ENCODE assay signal across 1 cellular context in the genomic region with DNA sequence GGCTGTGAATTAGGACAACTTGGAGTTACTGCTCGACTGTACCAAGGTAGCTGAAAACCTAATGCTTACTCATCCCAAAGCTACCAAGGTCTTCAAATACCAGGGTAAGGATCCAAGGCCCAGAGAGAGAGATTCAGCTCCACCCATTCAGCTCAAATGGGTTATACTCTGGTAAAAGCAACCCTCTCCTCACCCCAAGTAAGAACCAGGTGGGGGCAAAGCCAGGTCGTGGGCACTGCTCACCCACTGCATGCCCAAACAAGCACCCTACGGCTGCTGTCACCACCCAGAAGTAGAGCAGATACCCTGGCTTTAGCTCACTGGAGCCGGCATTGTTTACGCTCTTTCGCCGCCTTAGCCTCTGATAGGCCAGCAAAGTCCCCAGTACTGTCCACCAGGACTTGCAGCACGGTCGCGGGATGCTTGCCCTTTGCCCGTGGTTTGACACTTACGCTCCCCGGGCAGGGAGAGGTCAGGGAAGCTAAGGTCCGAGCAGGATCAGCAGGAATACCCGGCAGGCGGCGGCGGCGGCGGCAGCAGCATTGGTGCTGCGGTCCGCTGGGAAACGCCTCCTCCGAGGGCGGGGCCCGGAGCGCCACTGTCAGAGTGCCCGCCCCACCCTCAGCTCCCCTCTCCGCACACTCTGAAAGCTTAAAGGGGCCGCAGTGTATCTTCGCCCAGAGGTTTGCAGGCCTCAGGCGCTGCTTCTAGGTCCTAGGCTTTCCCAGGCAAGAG.
TF ChIP-seq lines count a peak whose summit lies in the region.

No MANE protein-coding gene starts in this region.

TF ChIP-seq in HepG2, 621 proteins besides CTCF, POLR2A, EP300 and RAD21 (continued from another document and continues in another):
- TF ChIP-seq, protein P1, sequence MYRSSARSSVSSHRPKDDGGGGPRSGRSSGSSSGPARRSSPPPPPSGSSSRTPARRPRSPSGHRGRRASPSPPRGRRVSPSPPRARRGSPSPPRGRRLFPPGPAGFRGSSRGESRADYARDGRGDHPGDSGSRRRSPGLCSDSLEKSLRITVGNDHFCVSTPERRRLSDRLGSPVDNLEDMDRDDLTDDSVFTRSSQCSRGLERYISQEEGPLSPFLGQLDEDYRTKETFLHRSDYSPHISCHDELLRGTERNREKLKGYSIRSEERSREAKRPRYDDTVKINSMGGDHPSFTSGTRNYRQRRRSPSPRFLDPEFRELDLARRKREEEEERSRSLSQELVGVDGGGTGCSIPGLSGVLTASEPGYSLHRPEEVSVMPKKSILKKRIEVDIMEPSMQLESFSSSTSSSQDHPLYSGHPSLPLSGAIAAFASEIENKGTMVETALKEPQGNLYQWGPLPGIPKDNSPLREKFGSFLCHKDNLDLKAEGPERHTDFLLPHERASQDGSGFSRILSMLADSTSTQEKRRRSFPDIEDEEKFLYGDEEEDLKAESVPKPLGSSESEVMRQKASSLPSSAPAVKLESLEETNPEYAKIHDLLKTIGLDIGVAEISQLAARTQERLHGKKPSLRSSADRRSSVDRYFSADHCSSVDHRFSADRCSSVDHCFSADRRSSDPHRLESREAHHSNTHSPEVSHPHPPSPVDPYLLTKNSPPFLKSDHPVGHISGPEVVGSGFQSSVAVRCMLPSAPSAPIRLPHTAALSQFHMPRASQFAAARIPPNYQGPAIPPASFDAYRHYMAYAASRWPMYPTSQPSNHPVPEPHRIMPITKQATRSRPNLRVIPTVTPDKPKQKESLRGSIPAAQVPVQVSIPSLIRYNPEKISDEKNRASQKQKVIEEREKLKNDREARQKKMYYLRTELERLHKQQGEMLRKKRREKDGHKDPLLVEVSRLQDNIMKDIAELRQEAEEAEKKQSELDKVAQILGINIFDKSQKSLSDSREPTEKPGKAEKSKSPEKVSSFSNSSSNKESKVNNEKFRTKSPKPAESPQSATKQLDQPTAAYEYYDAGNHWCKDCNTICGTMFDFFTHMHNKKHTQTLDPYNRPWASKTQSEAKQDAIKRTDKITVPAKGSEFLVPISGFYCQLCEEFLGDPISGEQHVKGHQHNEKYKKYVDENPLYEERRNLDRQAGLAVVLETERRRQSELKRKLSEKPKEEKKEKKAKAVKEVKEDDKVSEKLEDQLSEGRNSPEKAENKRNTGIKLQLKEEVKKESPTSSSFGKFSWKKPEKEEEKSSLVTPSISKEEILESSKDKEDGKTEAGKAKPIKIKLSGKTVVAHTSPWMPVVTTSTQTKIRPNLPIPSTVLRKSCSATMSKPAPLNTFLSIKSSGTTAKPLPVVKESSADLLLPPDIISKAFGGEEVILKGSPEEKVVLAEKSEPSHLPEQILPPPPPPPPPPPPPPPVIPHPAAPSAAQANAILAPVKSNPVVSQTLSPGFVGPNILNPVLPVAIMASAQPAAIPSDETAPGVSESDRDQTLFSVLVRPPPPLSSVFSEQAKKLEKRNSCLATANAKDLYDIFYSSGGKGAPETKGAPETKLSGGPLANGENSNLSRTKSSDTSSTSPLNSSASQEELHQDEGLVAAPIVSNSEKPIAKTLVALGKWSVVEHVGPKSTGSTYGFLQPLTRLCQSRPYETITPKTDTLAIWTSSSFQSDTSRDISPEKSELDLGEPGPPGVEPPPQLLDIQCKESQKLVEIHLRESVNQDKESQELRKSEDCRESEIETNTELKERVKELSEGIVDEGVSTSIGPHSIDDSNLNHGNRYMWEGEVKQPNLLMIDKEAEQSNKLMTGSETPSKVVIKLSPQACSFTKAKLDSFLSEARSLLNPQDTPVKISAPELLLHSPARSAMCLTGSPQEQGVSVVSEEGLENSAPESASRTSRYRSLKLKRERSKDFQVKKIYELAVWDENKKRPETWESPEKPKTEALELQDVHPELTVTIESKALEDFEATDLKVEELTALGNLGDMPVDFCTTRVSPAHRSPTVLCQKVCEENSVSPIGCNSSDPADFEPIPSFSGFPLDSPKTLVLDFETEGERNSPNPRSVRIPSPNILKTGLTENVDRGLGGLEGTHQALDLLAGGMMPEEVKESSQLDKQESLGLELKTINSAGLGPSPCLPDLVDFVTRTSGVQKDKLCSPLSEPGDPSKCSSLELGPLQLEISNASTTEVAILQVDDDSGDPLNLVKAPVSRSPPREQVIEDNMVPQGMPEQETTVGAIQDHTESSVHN (CRISPR knock-in tag; IDR thresholded peaks at IDR 0.05) = no peak
- no peak for TF ChIP-seq ZNF510 (CRISPR knock-in tag; IDR thresholded peaks at IDR 0.05; ENCODE audit: low read depth)
- no peak for TF ChIP-seq ZNF703 (CRISPR knock-in tag; IDR thresholded peaks at IDR 0.05; ENCODE audit: borderline replicate concordance)
- TF ChIP-seq ATF7-NPFF (CRISPR knock-in tag; IDR thresholded peaks at IDR 0.05; ENCODE audit: low read depth) = no peak
- no peak for TF ChIP-seq SMC3 (IDR thresholded peaks at IDR 0.05; ENCODE audit: low read length)
- TF ChIP-seq SP140L (CRISPR knock-in tag; IDR thresholded peaks at IDR 0.05; ENCODE audit: borderline replicate concordance) = no peak
- TF ChIP-seq ZFP41 (CRISPR knock-in tag; IDR thresholded peaks at IDR 0.05; ENCODE audit: borderline replicate concordance) = no peak
- no peak for TF ChIP-seq PRPF4 (IDR thresholded peaks at IDR 0.05; ENCODE audit: low read depth, low read length, poor library complexity, severe bottlenecking)
- TF ChIP-seq ZNF558 (CRISPR knock-in tag; IDR thresholded peaks at IDR 0.05; ENCODE audit: borderline replicate concordance) = no peak
- TF ChIP-seq, protein P2, sequence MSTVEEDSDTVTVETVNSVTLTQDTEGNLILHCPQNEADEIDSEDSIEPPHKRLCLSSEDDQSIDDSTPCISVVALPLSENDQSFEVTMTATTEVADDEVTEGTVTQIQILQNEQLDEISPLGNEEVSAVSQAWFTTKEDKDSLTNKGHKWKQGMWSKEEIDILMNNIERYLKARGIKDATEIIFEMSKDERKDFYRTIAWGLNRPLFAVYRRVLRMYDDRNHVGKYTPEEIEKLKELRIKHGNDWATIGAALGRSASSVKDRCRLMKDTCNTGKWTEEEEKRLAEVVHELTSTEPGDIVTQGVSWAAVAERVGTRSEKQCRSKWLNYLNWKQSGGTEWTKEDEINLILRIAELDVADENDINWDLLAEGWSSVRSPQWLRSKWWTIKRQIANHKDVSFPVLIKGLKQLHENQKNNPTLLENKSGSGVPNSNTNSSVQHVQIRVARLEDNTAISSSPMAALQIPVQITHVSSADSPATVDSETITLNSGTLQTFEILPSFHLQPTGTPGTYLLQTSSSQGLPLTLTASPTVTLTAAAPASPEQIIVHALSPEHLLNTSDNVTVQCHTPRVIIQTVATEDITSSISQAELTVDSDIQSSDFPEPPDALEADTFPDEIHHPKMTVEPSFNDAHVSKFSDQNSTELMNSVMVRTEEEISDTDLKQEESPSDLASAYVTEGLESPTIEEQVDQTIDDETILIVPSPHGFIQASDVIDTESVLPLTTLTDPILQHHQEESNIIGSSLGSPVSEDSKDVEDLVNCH (CRISPR knock-in tag; IDR thresholded peaks at IDR 0.05) = no peak
- no peak for TF ChIP-seq FOXA1 (IDR thresholded peaks at IDR 0.05)
- peak; percentile 38 for TF ChIP-seq FOXA1 (CRISPR knock-in tag; IDR thresholded peaks at IDR 0.05)
- TF ChIP-seq, protein P3, sequence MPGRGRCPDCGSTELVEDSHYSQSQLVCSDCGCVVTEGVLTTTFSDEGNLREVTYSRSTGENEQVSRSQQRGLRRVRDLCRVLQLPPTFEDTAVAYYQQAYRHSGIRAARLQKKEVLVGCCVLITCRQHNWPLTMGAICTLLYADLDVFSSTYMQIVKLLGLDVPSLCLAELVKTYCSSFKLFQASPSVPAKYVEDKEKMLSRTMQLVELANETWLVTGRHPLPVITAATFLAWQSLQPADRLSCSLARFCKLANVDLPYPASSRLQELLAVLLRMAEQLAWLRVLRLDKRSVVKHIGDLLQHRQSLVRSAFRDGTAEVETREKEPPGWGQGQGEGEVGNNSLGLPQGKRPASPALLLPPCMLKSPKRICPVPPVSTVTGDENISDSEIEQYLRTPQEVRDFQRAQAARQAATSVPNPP (CRISPR knock-in tag; IDR thresholded peaks at IDR 0.05) = no peak
- peak; percentile 74 for TF ChIP-seq GATAD2A (CRISPR knock-in tag; IDR thresholded peaks at IDR 0.05)
- TF ChIP-seq ZNF335 (CRISPR knock-in tag; IDR thresholded peaks at IDR 0.05) = 0 out of 2 replicates have a peak, but pooled peaks have one; percentile 17
- TF ChIP-seq KAT8 (CRISPR knock-in tag; IDR thresholded peaks at IDR 0.05) = peak; percentile 54; the same call in 1 of the 2 replicates
- TF ChIP-seq TGIF2 (CRISPR knock-in tag; IDR thresholded peaks at IDR 0.05) = peak; percentile 60
- peak; percentile 64; the same call in 1 of the 2 replicates for TF ChIP-seq FOXJ3 (CRISPR knock-in tag; IDR thresholded peaks at IDR 0.05; ENCODE audit: borderline replicate concordance)
- TF ChIP-seq, protein P4, sequence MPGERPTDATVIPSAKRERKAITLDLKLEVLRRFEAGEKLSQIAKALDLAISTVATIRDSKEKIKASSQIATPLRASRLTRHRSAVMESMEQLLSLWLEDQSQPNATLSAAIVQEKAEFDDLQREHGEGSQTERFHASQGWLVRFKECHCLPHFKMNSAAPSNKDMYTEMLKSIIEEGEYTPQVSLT (CRISPR knock-in tag; IDR thresholded peaks at IDR 0.05; ENCODE audit: borderline replicate concordance, low read depth) = no peak
- TF ChIP-seq, protein P5, sequence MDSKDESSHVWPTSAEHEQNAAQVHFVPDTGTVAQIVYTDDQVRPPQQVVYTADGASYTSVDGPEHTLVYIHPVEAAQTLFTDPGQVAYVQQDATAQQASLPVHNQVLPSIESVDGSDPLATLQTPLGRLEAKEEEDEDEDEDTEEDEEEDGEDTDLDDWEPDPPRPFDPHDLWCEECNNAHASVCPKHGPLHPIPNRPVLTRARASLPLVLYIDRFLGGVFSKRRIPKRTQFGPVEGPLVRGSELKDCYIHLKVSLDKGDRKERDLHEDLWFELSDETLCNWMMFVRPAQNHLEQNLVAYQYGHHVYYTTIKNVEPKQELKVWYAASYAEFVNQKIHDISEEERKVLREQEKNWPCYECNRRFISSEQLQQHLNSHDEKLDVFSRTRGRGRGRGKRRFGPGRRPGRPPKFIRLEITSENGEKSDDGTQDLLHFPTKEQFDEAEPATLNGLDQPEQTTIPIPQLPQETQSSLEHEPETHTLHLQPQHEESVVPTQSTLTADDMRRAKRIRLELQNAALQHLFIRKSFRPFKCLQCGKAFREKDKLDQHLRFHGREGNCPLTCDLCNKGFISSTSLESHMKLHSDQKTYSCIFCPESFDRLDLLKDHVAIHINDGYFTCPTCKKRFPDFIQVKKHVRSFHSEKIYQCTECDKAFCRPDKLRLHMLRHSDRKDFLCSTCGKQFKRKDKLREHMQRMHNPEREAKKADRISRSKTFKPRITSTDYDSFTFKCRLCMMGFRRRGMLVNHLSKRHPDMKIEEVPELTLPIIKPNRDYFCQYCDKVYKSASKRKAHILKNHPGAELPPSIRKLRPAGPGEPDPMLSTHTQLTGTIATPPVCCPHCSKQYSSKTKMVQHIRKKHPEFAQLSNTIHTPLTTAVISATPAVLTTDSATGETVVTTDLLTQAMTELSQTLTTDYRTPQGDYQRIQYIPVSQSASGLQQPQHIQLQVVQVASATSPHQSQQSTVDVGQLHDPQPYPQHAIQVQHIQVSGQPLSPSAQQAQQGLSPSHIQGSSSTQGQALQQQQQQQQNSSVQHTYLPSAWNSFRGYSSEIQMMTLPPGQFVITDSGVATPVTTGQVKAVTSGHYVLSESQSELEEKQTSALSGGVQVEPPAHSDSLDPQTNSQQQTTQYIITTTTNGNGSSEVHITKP (CRISPR knock-in tag; IDR thresholded peaks at IDR 0.05; ENCODE audit: low read depth) = 0 out of 2 replicates have a peak, but pooled peaks have one; percentile 19
- 0 out of 2 replicates have a peak, but pooled peaks have one; percentile 22 for TF ChIP-seq ZNF34 (CRISPR knock-in tag; IDR thresholded peaks at IDR 0.05; ENCODE audit: borderline replicate concordance)
- no peak for TF ChIP-seq MZF1 (CRISPR knock-in tag; IDR thresholded peaks at IDR 0.05; ENCODE audit: borderline replicate concordance)
- no peak for TF ChIP-seq NONO (IDR thresholded peaks at IDR 0.05)
- peak; percentile 81 for TF ChIP-seq NONO (CRISPR knock-in tag; conservative IDR thresholded peaks at IDR 0.05)
- TF ChIP-seq HDAC1 (CRISPR knock-in tag; IDR thresholded peaks at IDR 0.05) = peak; percentile 90
- no peak for TF ChIP-seq ZNF337 (CRISPR knock-in tag; IDR thresholded peaks at IDR 0.05; ENCODE audit: borderline replicate concordance, low read depth)
- no peak for TF ChIP-seq ATF1 (CRISPR knock-in tag; IDR thresholded peaks at IDR 0.05)
- TF ChIP-seq IRF2 (CRISPR knock-in tag; IDR thresholded peaks at IDR 0.05) = peak; percentile 75; the same call in 1 of the 2 replicates
- TF ChIP-seq KDM2A (CRISPR knock-in tag; IDR thresholded peaks at IDR 0.05; ENCODE audit: borderline replicate concordance, low read depth) = peak; percentile 90
- no peak for TF ChIP-seq ZNF430 (CRISPR knock-in tag; IDR thresholded peaks at IDR 0.05)
- TF ChIP-seq, protein P6, sequence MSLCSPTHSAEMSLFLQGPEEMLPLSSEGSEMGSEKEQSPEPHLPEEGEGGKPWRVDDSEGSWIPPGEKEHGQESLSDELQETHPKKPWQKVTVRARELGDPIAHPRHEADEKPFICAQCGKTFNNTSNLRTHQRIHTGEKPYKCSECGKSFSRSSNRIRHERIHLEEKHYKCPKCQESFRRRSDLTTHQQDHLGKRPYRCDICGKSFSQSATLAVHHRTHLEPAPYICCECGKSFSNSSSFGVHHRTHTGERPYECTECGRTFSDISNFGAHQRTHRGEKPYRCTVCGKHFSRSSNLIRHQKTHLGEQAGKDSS (CRISPR knock-in tag; IDR thresholded peaks at IDR 0.05; ENCODE audit: borderline replicate concordance, low read depth) = no peak; the same call in 1 of the 2 replicates
- peak in 1 of 2 experiments; percentile 81; a peak in 2 of 4 replicates for TF ChIP-seq KLF16 (CRISPR knock-in tag; IDR thresholded peaks at IDR 0.05)
- no peak for TF ChIP-seq MATR3 (CRISPR knock-in tag; IDR thresholded peaks at IDR 0.05)
- TF ChIP-seq FOSL1 (CRISPR knock-in tag; IDR thresholded peaks at IDR 0.05; ENCODE audit: borderline replicate concordance) = no peak
- no peak for TF ChIP-seq ZNF205 (CRISPR knock-in tag; IDR thresholded peaks at IDR 0.05)
- TF ChIP-seq ZNF253 (CRISPR knock-in tag; IDR thresholded peaks at IDR 0.05; ENCODE audit: borderline replicate concordance) = no peak
- TF ChIP-seq SUZ12 (IDR thresholded peaks at IDR 0.05; ENCODE audit: low read depth, low read length) = no peak
- TF ChIP-seq SNRNP70 (IDR thresholded peaks at IDR 0.05; ENCODE audit: low read depth, low read length) = no peak
- TF ChIP-seq, protein P7, sequence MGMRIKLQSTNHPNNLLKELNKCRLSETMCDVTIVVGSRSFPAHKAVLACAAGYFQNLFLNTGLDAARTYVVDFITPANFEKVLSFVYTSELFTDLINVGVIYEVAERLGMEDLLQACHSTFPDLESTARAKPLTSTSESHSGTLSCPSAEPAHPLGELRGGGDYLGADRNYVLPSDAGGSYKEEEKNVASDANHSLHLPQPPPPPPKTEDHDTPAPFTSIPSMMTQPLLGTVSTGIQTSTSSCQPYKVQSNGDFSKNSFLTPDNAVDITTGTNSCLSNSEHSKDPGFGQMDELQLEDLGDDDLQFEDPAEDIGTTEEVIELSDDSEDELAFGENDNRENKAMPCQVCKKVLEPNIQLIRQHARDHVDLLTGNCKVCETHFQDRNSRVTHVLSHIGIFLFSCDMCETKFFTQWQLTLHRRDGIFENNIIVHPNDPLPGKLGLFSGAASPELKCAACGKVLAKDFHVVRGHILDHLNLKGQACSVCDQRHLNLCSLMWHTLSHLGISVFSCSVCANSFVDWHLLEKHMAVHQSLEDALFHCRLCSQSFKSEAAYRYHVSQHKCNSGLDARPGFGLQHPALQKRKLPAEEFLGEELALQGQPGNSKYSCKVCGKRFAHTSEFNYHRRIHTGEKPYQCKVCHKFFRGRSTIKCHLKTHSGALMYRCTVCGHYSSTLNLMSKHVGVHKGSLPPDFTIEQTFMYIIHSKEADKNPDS (CRISPR knock-in tag; IDR thresholded peaks at IDR 0.05) = peak; percentile 70; the same call in 1 of the 2 replicates
- TF ChIP-seq HNRNPLL (IDR thresholded peaks at IDR 0.05; ENCODE audit: low read depth, low read length, poor library complexity, severe bottlenecking) = peak; percentile 82
- TF ChIP-seq FLYWCH1 (CRISPR knock-in tag; IDR thresholded peaks at IDR 0.05) = no peak
- no peak for TF ChIP-seq ZZZ3 (CRISPR knock-in tag; IDR thresholded peaks at IDR 0.05; ENCODE audit: borderline replicate concordance)
- TF ChIP-seq ZSCAN29 (CRISPR knock-in tag; conservative IDR thresholded peaks at IDR 0.05) = no peak
